Comparison of ENCODE assay signal across 13 cellular contexts in the genomic region with DNA sequence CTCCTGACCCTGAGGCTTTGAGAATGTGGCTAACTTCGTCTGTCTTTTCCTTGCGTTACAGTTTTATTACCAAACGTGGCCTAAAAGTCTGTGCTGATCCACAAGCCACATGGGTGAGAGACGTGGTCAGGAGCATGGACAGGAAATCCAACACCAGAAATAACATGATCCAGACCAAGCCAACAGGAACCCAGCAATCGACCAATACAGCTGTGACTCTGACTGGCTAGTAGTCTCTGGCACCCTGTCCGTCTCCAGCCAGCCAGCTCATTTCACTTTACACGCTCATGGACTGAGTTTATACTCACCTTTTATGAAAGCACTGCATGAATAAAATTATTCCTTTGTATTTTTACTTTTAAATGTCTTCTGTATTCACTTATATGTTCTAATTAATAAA. TPM values are rescaled to one million over a fixed set of nuclear protein-coding genes. Genes with fewer than 3 reads are reported as not detected.
DNase-seq lines count a peak whose midpoint lies in the region; ATAC-seq, FAIRE-seq and TF ChIP-seq lines count a peak whose summit lies in the region.
"Not testable (repeated sequence)": the region's sequence is repeated elsewhere in the genome, so short reads cannot be mapped to it uniquely, and the experiment has no call there.
"Had no signal": no experiment of that assay in that cellular context is flagged by ENCODE, and none has a peak within 500 bp of the region (broad histone marks: within the 10 kb centered on the region; RNA-seq: fewer than 3 reads in every experiment).

No MANE protein-coding gene starts in this region.

- not testable (repeated sequence) for H3K27me3 ChIP-seq in bronchial epithelial cell (ENCODE audit: control insufficient read depth, insufficient read depth, low read length); psoas muscle (ENCODE audit: insufficient read depth in 3 of 3, low read length in 2 of 3)

- not testable (repeated sequence) for ATAC-seq in activated naive CD8-positive, alpha-beta T cell treated with anti-CD3 and anti-CD28 coated beads, Interleukin-2, amount 50 U/mL, for 24 hours
- ATAC-seq in psoas muscle = peak; percentile 26 to 63 (median 49)

- H3K27ac ChIP-seq in psoas muscle = not testable (repeated sequence)

- not testable (repeated sequence) for H3K4me3 ChIP-seq in bronchial epithelial cell (ENCODE audit: low read depth, low read length); psoas muscle

- not testable (repeated sequence) for H3K27me3 Mint-ChIP-seq in activated naive CD8-positive, alpha-beta T cell treated with anti-CD3 and anti-CD28 coated beads, Interleukin-2, amount 50 U/mL, for 24 hours

- peak overlapping the region; percentile 12 for H3K4me3 Mint-ChIP-seq in activated naive CD8-positive, alpha-beta T cell treated with anti-CD3 and anti-CD28 coated beads, Interleukin-2, amount 50 U/mL, for 24 hours

- intact Hi-C loops in psoas muscle (cut with DNase I) = not testable (repeated sequence)

- not testable (repeated sequence) for H3K9me3 Mint-ChIP-seq in activated naive CD8-positive, alpha-beta T cell treated with anti-CD3 and anti-CD28 coated beads, Interleukin-2, amount 50 U/mL, for 24 hours

- not testable (repeated sequence) for H3K9me3 ChIP-seq in psoas muscle

- peak; percentile 55 for FAIRE-seq in bronchial epithelial cell (lab: Jason Lieb, UNC)

- H3K4me1 Mint-ChIP-seq in activated naive CD8-positive, alpha-beta T cell treated with anti-CD3 and anti-CD28 coated beads, Interleukin-2, amount 50 U/mL, for 24 hours = peaks cover 20% of the 10 kb centered on the region

- not testable (repeated sequence) for TF ChIP-seq CTCF in bronchial epithelial cell (IDR thresholded peaks at IDR 0.05; ENCODE audit: insufficient read depth, low read length, severe bottlenecking); psoas muscle (IDR thresholded peaks at IDR 0.05)

- H3K27ac Mint-ChIP-seq in activated naive CD8-positive, alpha-beta T cell treated with anti-CD3 and anti-CD28 coated beads, Interleukin-2, amount 50 U/mL, for 24 hours = not testable (repeated sequence)

- peak; percentile 13 for DNase-seq in Ammon's horn (ENCODE audit: low spot score)
- DNase-seq in activated naive CD8-positive, alpha-beta T cell treated with anti-CD3 and anti-CD28 coated beads, Interleukin-2, amount 50 U/mL, for 24 hours; bronchial epithelial cell (ENCODE audit: low read depth); psoas muscle: not testable (repeated sequence)
- peak; percentile 14 for DNase-seq in globus pallidus (ENCODE audit: low spot score)
- DNase-seq in medulla oblongata (ENCODE audit: extremely low spot score) = peak; percentile 10

- H3K4me1 ChIP-seq in psoas muscle = peaks cover 13% of the 10 kb centered on the region

- peaks cover 48% of the 10 kb centered on the region for H3K36me3 Mint-ChIP-seq in activated naive CD8-positive, alpha-beta T cell treated with anti-CD3 and anti-CD28 coated beads, Interleukin-2, amount 50 U/mL, for 24 hours (ENCODE audit: low read depth)

- 35 to 61% (median 36%) methylated on average over 7 of the region's 7 CpGs for WGBS in psoas muscle, 3 donors

- H3K36me3 ChIP-seq in bronchial epithelial cell (ENCODE audit: control insufficient read depth, insufficient read depth, low read length); psoas muscle (ENCODE audit: insufficient read depth in 1 of 2, low read depth in 1 of 2): not testable (repeated sequence)

RNA-seq across cellular contexts. Expression of gene XCL1, which starts 4.6 kb away (rescaled TPM):
- total RNA-seq in bronchial epithelial cell (not detected in 2 replicates), psoas muscle (under 1 TPM in 1 of 4 donors, not detected in 3; 0.28 TPM)
- under 1 TPM in 1 of 3 donors, not detected in 2; 0.03 TPM for polyA plus RNA-seq in psoas muscle
- total RNA-seq: A673; B cell; CD4-positive, CD25-positive, alpha-beta regulatory T cell; GM23338; H4 had no signal
- polyA plus RNA-seq: CD4-positive, CD25-positive, alpha-beta regulatory T cell had no signal

RNA-seq across cellular contexts. Expression of gene XCL2, which starts 37.2 kb away (rescaled TPM):
- total RNA-seq in bronchial epithelial cell (not detected in 2 replicates), psoas muscle (not detected)
- polyA plus RNA-seq in psoas muscle = not detected
- total RNA-seq: A673; B cell; Caco-2; CD4-positive, CD25-positive, alpha-beta regulatory T cell; GM23338; H4; H9 had no signal
- polyA plus RNA-seq: GM23338 had no signal
